ENCODE assay signal across 6 cellular contexts in the genomic region with DNA sequence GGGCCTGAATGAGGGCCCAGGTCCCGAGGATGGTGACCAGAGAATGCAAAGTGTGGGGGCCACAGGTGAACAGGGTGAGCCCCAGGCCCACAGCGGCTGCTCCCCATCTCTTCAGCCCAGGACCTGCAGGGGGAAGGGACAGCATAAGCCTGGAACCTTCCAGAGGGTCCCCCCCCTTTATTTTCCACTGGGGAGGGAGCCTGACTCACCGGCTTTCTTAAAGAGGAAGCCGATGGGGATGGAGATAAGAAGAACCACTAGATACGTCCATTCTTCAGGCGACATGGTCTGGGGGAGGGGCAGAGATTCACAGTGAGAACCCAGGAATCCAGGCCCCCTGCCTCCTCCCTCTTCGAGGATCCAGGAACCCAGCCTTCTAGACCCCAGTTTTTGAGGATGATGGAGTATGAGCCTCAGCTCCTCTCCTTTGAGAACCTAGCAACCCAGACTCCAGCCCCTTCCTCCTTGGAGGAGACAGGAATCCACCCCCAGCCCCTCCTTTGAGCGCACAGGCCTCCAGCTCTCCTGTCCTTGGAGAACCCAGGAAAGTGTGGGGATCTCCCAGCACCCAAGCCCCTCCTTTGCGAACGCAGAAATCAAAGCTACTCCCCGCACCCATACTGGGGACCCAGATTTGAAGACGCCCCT. TPM values are rescaled to one million over a fixed set of nuclear protein-coding genes. Genes with fewer than 3 reads are reported as not detected.
DNase-seq lines count a peak whose midpoint lies in the region; ATAC-seq and TF ChIP-seq lines count a peak whose summit lies in the region.

No MANE protein-coding gene starts in this region.

- H2AFZ ChIP-seq in Loucy (ENCODE audit: low read length) = no peak overlapping the region

- ATAC-seq in left colon (no peak), upper lobe of left lung (ENCODE audit: low FRiP score in 2 of 2) (no peak), GM18517 (IDR thresholded peaks at IDR 0.05; ENCODE audit: unreplicated experiment) (no peak)

- no peaks in the 10 kb centered on the region for H3K9me2 ChIP-seq in Loucy (replicated peaks; ENCODE audit: low read depth, low read length)

- peak overlapping the region; percentile 95 for H3K9ac ChIP-seq in Loucy (ENCODE audit: low read depth, low read length, poor library complexity, severe bottlenecking)

- peaks cover 26% of the 10 kb centered on the region for H4K20me1 ChIP-seq in Loucy (ENCODE audit: insufficient read depth, low read length, poor library complexity, severe bottlenecking)

- no peak for TF ChIP-seq POLR2A in upper lobe of left lung (IDR thresholded peaks at IDR 0.05)

- H3K4me3 ChIP-seq in Loucy (ENCODE audit: low read length, poor library complexity, severe bottlenecking) = peak overlapping the region; percentile 82
- H3K4me3 ChIP-seq in upper lobe of left lung = peak overlapping the region; percentile 61 to 85 (median 80)

- H3K27ac ChIP-seq in upper lobe of left lung = peak overlapping the region; percentile 99 to 100 (median 99)

- peaks cover 46% of the 10 kb centered on the region for H3K79me2 ChIP-seq in Loucy (ENCODE audit: insufficient read depth, low read length)

- DNase-seq in activated T-cell treated with anti-CD3 and anti-CD28 coated beads, Interleukin-2, amount 50 U/mL, for 1 hour = peak; percentile 63
- peak; percentile 57 to 63 for DNase-seq in left colon
- no peak for DNase-seq in upper lobe of left lung
- no peak for DNase-seq in HuH-7 (ENCODE audit: low spot score)

- TF ChIP-seq CTCF in Loucy (conservative IDR thresholded peaks at IDR 0.05; ENCODE audit: low read length) = no peak
- no peak for TF ChIP-seq CTCF in upper lobe of left lung (IDR thresholded peaks at IDR 0.05)

- H3K4me1 ChIP-seq in Loucy (ENCODE audit: insufficient read depth, low read length, poor library complexity, severe bottlenecking) (peaks cover 26% of the 10 kb centered on the region), upper lobe of left lung (peaks cover 19 to 33% (median 22%) of the 10 kb centered on the region in 4 donors)

- no peaks in the 10 kb centered on the region for H3F3A ChIP-seq in Loucy (ENCODE audit: low read depth)

- WGBS in upper lobe of left lung, 2 donors = 18 to 21% methylated on average over 12 of the region's 12 CpGs

- TF ChIP-seq EP300 in upper lobe of left lung (IDR thresholded peaks at IDR 0.05) = no peak

- peak overlapping the region; percentile 84 for H3K4me2 ChIP-seq in Loucy (ENCODE audit: low read depth, low read length, poor library complexity, severe bottlenecking)

- no peaks in the 10 kb centered on the region for H3K9me3 ChIP-seq in Loucy (ENCODE audit: insufficient read depth, low read depth, low read length)
- no peaks in the 10 kb centered on the region for H3K9me3 ChIP-seq in upper lobe of left lung

- no peaks in the 10 kb centered on the region for H3K27me3 ChIP-seq in Loucy (ENCODE audit: insufficient read depth, low read length, poor library complexity, severe bottlenecking)
- no peaks in the 10 kb centered on the region for H3K27me3 ChIP-seq in upper lobe of left lung

- intact Hi-C loops in left colon (cut with DNase I, micrococcal nuclease) = no loop called here

- H3K36me3 ChIP-seq in Loucy (ENCODE audit: insufficient read depth, low read length) = peaks cover 5% of the 10 kb centered on the region; the same call in 1 of the 2 replicates
- peaks cover 0 to 20% (median 12%) of the 10 kb centered on the region in 4 donors for H3K36me3 ChIP-seq in upper lobe of left lung

RNA-seq across cellular contexts. Expression of a gene that starts 1.0 kb away (rescaled TPM):
- total RNA-seq in left colon (100 to 1,000 TPM; 144 to 152 TPM), upper lobe of left lung (100 to 1,000 TPM in 1 of 6 donors, 10 to 100 TPM in 5; 43.7 to 121 (median 75.4) TPM)

RNA-seq across cellular contexts. Expression of a gene that starts 2.8 kb away (rescaled TPM):
- total RNA-seq in left colon (10 to 100 TPM; 38.9 to 41.6 TPM), upper lobe of left lung (10 to 100 TPM; 43.2 to 78.4 (median 49.7) TPM)

RNA-seq across cellular contexts. Expression of a gene that starts 12.3 kb away (rescaled TPM):
- 1,000 to 10,000 TPM in 1 of 2 donors, 100 to 1,000 TPM in 1; 962 to 1,034 TPM for total RNA-seq in left colon
- 1,000 to 10,000 TPM in 5 of 6 donors, 100 to 1,000 TPM in 1; 985 to 1,704 (median 1,208) TPM for total RNA-seq in upper lobe of left lung

RNA-seq across cellular contexts. Expression of a gene that starts 15.4 kb away (rescaled TPM):
- 100 to 1,000 TPM; 209 to 217 TPM for total RNA-seq in left colon
- total RNA-seq in upper lobe of left lung = 100 to 1,000 TPM in 1 of 6 donors, 10 to 100 TPM in 5; 35.7 to 116 (median 48.5) TPM

RNA-seq across cellular contexts. Expression of a gene that starts 28.8 kb away (rescaled TPM):
- total RNA-seq in left colon (1 to 10 TPM; 5.3 to 7.3 TPM), upper lobe of left lung (10 to 100 TPM in 3 of 6 donors, 1 to 10 TPM in 3; 8.5 to 16.8 (median 9.4) TPM)

Comparison
In these comparisons a context has a peak if more than half of its experiments do, and no peak if none do; other contexts are left out.
1. DNase-seq: peak in activated T-cell treated with anti-CD3 and anti-CD28 coated beads, Interleukin-2, amount 50 U/mL, for 1 hour (single experiment) and left colon (2 of 2); none in upper lobe of left lung (0 of 2) and HuH-7 (single experiment).